8 cellular contexts compared by ENCODE assay signal in the genomic region with DNA sequence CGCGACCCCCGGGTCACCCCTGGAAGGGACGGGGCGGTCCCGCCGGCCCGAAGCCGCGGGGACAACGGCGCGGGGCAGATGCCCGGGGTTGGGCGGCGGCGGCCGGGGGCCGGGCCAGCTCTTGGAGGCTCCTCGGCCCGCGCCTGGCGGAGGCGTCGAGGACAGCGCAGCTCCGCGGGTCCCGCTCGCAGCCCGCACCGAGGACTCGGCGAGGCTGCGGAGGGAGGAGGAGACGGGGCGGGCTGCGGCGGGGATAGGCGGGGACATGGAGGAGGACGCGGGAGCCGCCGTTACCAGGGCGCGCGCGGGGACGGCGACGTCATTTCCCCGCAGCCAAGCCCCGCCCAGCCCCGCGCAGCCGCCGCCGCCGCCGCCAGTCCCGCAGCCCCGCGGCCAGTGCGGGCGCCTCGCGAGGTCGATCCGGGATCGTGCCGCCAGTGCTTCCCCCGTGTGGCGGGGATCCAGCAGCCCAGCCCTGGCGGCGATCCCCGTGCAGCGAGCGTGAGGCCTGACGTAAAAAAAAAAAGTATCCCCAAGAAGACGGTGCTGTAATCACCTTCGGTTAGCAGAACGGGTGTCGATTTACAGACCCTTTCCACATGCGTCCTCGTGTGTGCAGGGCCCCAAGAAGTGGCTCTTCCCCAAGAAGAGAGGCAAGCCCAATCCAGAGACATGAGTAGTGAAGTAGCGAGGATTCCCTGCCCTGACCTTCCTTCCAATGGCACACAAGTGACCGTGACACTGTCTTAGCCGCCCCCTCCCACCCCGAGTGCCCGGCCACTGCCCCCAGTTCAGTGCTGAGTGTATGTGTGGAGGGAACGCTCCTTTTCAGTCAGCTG. TPM values are rescaled to one million over a fixed set of nuclear protein-coding genes. Genes with fewer than 3 reads are reported as not detected.
A peak's percentile ranks its signal among the peaks of the same experiment; 100 is the strongest.
DNase-seq lines count a peak whose midpoint lies in the region; ATAC-seq and TF ChIP-seq lines count a peak whose summit lies in the region.

A gene with protein sequence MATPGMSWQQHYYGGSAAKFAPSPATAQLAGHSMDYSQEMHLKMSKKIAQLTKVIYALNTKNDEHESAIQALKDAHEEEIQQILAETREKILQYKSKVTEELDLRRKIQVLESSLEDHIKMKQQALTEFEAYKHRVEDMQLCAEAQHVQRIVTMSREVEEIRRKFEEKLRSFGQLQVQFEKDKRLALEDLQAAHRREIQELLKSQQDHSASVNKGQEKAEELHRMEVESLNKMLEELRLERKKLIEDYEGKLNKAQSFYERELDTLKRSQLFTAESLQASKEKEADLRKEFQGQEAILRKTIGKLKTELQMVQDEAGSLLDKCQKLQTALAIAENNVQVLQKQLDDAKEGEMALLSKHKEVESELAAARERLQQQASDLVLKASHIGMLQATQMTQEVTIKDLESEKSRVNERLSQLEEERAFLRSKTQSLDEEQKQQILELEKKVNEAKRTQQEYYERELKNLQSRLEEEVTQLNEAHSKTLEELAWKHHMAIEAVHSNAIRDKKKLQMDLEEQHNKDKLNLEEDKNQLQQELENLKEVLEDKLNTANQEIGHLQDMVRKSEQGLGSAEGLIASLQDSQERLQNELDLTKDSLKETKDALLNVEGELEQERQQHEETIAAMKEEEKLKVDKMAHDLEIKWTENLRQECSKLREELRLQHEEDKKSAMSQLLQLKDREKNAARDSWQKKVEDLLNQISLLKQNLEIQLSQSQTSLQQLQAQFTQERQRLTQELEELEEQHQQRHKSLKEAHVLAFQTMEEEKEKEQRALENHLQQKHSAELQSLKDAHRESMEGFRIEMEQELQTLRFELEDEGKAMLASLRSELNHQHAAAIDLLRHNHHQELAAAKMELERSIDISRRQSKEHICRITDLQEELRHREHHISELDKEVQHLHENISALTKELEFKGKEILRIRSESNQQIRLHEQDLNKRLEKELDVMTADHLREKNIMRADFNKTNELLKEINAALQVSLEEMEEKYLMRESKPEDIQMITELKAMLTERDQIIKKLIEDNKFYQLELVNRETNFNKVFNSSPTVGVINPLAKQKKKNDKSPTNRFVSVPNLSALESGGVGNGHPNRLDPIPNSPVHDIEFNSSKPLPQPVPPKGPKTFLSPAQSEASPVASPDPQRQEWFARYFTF (minus strand): TSS at position 216 of the 839 bp plus-strand sequence. CDS start 365 bp downstream, outside the sequence.

- peaks cover 35% of the 10 kb centered on the region for H3K4me1 Mint-ChIP-seq in activated CD8-positive, alpha-beta T cell treated with anti-CD3 and anti-CD28 coated beads for 36 hours (ENCODE audit: low read depth)
- peaks cover 11% of the 10 kb centered on the region for H3K4me1 Mint-ChIP-seq in memory B cell

- peaks cover 3% of the 10 kb centered on the region for H3K27me3 Mint-ChIP-seq in activated CD8-positive, alpha-beta T cell treated with anti-CD3 and anti-CD28 coated beads for 36 hours
- H3K27me3 Mint-ChIP-seq in memory B cell: peaks cover 6% of the 10 kb centered on the region

- peak within 1 kb of the TSS; percentile 85 for H3K4me3 Mint-ChIP-seq in activated CD8-positive, alpha-beta T cell treated with anti-CD3 and anti-CD28 coated beads for 36 hours
- H3K4me3 Mint-ChIP-seq in memory B cell: peak within 1 kb of the TSS; percentile 94

- peaks cover 2% of the 10 kb centered on the region for H3K36me3 Mint-ChIP-seq in activated CD8-positive, alpha-beta T cell treated with anti-CD3 and anti-CD28 coated beads for 36 hours (ENCODE audit: low read depth)
- peaks cover 1% of the 10 kb centered on the region for H3K36me3 Mint-ChIP-seq in memory B cell

- peak within 1 kb of the TSS; percentile 81 for H3K27ac Mint-ChIP-seq in activated CD8-positive, alpha-beta T cell treated with anti-CD3 and anti-CD28 coated beads for 36 hours
- H3K27ac Mint-ChIP-seq in memory B cell: peak within 1 kb of the TSS; percentile 81

- H3K9me3 Mint-ChIP-seq in activated CD8-positive, alpha-beta T cell treated with anti-CD3 and anti-CD28 coated beads for 36 hours: peaks cover 13% of the 10 kb centered on the region
- peaks cover 4% of the 10 kb centered on the region for H3K9me3 Mint-ChIP-seq in memory B cell

- POLR2A ChIA-PET in activated CD8-positive, alpha-beta T cell treated with anti-CD3 and anti-CD28 coated beads for 36 hours (lab: Charles Lee): interaction anchor here (0.5 to 1.2 kb wide), 8 partner anchors 16 to 453 kb away, joined by 3 to 5 read pairs (median 3); a partner anchor contains a TSS

- ATAC-seq in GM19043 (IDR thresholded peaks at IDR 0.05; ENCODE audit: low read depth, unreplicated experiment): peak; percentile 56
- ATAC-seq in HG03342 (IDR thresholded peaks at IDR 0.05; ENCODE audit: unreplicated experiment): peak; percentile 69
- peak; percentile 57 for ATAC-seq in activated CD8-positive, alpha-beta T cell treated with anti-CD3 and anti-CD28 coated beads for 36 hours
- ATAC-seq in memory B cell (ENCODE audit: low read depth): peak; percentile 76

- H3K4me3 ChIP-seq in AG09309 (ENCODE audit: control insufficient read depth, low read depth, low read length): peak within 1 kb of the TSS; percentile 38

- DNase-seq in AG09309 (ENCODE audit: low read depth) (peak; percentile 1), NCI-H748 treated with DMSO at 0.1 percent for 48 hours (lab: John Stamatoyannopoulos, UW) (peak; percentile 23), memory B cell (ENCODE audit: low spot score in 2 of 2) (peak; percentile 51 to 58)
- DNase-seq in activated CD8-positive, alpha-beta T cell treated with anti-CD3 and anti-CD28 coated beads for 36 hours: peak; percentile 62
- DNase-seq in effector CD4-positive, alpha-beta T cell: peak; percentile 72
- DNase-seq in stimulated activated CD8-positive, alpha-beta memory T cell treated with anti-CD3 and anti-CD28 coated beads, Interleukin-12 subunit alpha, Interleukin-12 subunit beta, amount 100 ng/mL, for 1 hour (ENCODE audit: low read depth): peak; percentile 39

- CTCF ChIA-PET in activated CD8-positive, alpha-beta T cell treated with anti-CD3 and anti-CD28 coated beads for 36 hours (lab: Charles Lee): interaction anchor here (0.6 to 2.2 kb wide), 10 partner anchors 10 to 184 kb away, joined by 3 to 9 read pairs (median 3); no protein-coding TSS in a partner anchor

- intact Hi-C loops in activated CD8-positive, alpha-beta T cell treated with anti-CD3 and anti-CD28 coated beads for 36 hours (cut with micrococcal nuclease): loop anchor here (5.0 kb wide), 1 partner anchor 186 kb away; a partner anchor contains a TSS

- peak; percentile 20 for TF ChIP-seq CTCF in AG09309 (IDR thresholded peaks at IDR 0.05; ENCODE audit: control insufficient read depth, insufficient read depth, low read depth, low read length, missing control alignments)
- no peak for TF ChIP-seq CTCF in activated CD8-positive, alpha-beta T cell treated with anti-CD3 and anti-CD28 coated beads for 36 hours (IDR thresholded peaks at IDR 0.05)

RNA-seq across cellular contexts. Expression of the gene that starts here (rescaled TPM):
- 1 to 10 TPM; 3.2 to 4.8 TPM for total RNA-seq in activated CD8-positive, alpha-beta T cell treated with anti-CD3 and anti-CD28 coated beads for 36 hours

Comparison
In these comparisons a context has a peak if more than half of its experiments do, and no peak if none do; other contexts are left out.
1. Peak in every context shown above with its lines: DNase-seq, ATAC-seq and H3K4me3 ChIP-seq.
2. DNase-seq: peak in every context shown above with its lines; median percentile 72 in effector CD4-positive, alpha-beta T cell; 62 in activated CD8-positive, alpha-beta T cell treated with anti-CD3 and anti-CD28 coated beads for 36 hours; 54 in memory B cell; 39 in stimulated activated CD8-positive, alpha-beta memory T cell treated with anti-CD3 and anti-CD28 coated beads, Interleukin-12 subunit alpha, Interleukin-12 subunit beta, amount 100 ng/mL, for 1 hour; 23 in NCI-H748 treated with DMSO at 0.1 percent for 48 hours; 1 in AG09309.